Comparison of ENCODE assay signal across 8 cellular contexts in the genomic region with DNA sequence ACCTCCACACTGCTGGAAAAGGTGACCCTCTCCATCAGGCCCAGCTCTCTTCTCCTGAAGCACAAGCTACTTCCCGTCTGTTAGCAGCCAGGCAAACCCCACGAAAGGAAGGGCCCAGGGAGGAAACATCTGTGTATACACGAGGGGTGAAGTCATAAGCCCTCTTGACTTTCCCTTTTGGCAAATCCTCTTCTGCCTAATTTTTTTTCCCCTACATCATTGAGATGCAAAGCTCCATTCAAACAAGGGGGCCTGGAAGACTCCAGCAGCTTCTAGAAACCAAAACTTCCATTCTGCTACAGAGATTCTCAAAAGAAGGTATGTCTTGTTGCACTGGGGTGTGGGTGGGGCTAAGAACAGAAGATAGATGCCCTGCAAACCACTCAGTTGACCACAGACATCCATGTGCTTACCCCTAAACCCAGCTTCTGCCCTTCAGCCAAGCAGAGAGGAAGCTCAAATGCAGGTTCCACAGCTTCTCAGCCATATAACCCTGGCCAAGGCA.
DNase-seq lines count a peak whose midpoint lies in the region; ATAC-seq and TF ChIP-seq lines count a peak whose summit lies in the region.

No MANE protein-coding gene starts in this region.

- H3K9me3 Mint-ChIP-seq in natural killer cell treated with Interleukin-12 subunit alpha and Interleukin-12 subunit beta and Interleukin-15 and Interleukin-18, amount 100 ng/mL, for 72 hours, result no peaks in the 10 kb centered on the region

- peak overlapping the region; percentile 59 to 84 for H3K27ac Mint-ChIP-seq in natural killer cell treated with Interleukin-12 subunit alpha and Interleukin-12 subunit beta and Interleukin-15 and Interleukin-18, amount 100 ng/mL, for 72 hours

- peak; percentile 29 for TF ChIP-seq POLR2A in GM15510 (IDR thresholded peaks at IDR 0.05; ENCODE audit: borderline replicate concordance, extremely low read depth, insufficient read length)

- no peaks in the 10 kb centered on the region for H3K27me3 Mint-ChIP-seq in natural killer cell treated with Interleukin-12 subunit alpha and Interleukin-12 subunit beta and Interleukin-15 and Interleukin-18, amount 100 ng/mL, for 72 hours

- peak overlapping the region; percentile 3; the same call in 1 of the 2 replicates for H3K4me3 ChIP-seq in WI38 (ENCODE audit: low read depth, low read length)

- H3K4me1 Mint-ChIP-seq in natural killer cell treated with Interleukin-12 subunit alpha and Interleukin-12 subunit beta and Interleukin-15 and Interleukin-18, amount 100 ng/mL, for 72 hours (ENCODE audit: low read depth in 2 of 2), result peaks cover 58 to 63% of the 10 kb centered on the region in 2 donors

- no peak for TF ChIP-seq CTCF in WI38 (IDR thresholded peaks at IDR 0.05; ENCODE audit: low read depth, low read length)

- ATAC-seq in HG02759 (IDR thresholded peaks at IDR 0.05; ENCODE audit: unreplicated experiment), result peak; percentile 51
- ATAC-seq in natural killer cell treated with Interleukin-12 subunit alpha and Interleukin-12 subunit beta and Interleukin-15 and Interleukin-18, amount 100 ng/mL, for 72 hours, result peak; percentile 64 to 75

- peak; percentile 63 for DNase-seq in natural killer cell treated with Interleukin-12 subunit alpha and Interleukin-12 subunit beta and Interleukin-15 and Interleukin-18, amount 100 ng/mL, for 72 hours (ENCODE audit: low spot score)
- DNase-seq in NCI-H82 (lab: John Stamatoyannopoulos, UW), result no peak
- no peak for DNase-seq in activated CD4-positive, CD25-positive, alpha-beta regulatory T cell (lab: John Stamatoyannopoulos, UW)
- DNase-seq in NCI-H2227 treated with DMSO at 0.1 percent for 48 hours (lab: John Stamatoyannopoulos, UW), result no peak
- DNase-seq in activated CD4-positive, alpha-beta T cell treated with anti-CD3 and anti-CD28 coated beads for 4 hours, result no peak

- no peaks in the 10 kb centered on the region for H3K36me3 Mint-ChIP-seq in natural killer cell treated with Interleukin-12 subunit alpha and Interleukin-12 subunit beta and Interleukin-15 and Interleukin-18, amount 100 ng/mL, for 72 hours

- peak overlapping the region; percentile 49 for H3K4me3 Mint-ChIP-seq in natural killer cell treated with Interleukin-12 subunit alpha and Interleukin-12 subunit beta and Interleukin-15 and Interleukin-18, amount 100 ng/mL, for 72 hours
